In the genomic region with DNA sequence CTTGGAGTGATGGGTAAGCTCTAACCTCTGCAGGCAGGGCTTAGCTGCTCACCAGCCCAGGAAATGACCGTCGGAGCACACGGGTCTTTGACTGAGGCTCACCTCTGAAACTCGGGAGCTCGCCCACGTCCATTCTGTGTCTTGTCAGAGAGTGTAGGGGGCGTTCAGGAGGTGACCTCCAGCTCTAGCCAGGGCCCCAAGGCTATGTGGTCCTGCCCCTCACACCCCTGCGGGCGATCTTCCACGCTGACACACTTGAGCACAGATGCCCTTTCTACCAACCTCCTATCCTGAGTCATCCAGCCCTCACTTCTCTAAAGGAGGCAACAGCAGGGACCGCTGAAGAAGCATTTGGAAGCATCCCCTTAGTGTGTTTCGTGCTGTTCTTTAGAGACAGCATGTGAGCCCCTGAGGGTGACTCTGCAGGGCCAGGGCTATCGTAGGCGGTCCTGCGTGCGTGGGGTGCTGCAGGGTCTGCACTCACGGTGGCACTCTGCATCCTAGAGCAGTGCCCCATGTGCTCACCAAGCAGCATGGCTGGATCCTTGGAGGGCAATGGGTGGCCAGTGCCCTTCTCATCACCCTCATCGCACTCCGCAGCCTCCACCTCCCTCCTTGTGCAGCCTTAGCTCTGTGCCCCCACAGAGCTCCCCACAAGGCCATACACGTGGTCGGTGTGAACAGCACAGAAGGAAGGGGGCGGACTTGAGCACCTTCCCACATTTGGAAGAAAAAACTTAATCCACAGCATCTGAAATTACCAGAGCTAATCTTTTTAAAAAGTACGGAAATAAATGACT, we compare ENCODE assay signal across 30 cellular contexts. TPM values are rescaled to one million over a fixed set of nuclear protein-coding genes. Genes with fewer than 3 reads are reported as not detected.
"Had no signal": no experiment of that assay in that cellular context is flagged by ENCODE, and none has a peak within 500 bp of the region (broad histone marks: within the 10 kb centered on the region; RNA-seq: fewer than 3 reads in every experiment).

No MANE protein-coding gene starts in this region.

- H3K27ac Mint-ChIP-seq: activated naive CD8-positive, alpha-beta T cell; activated T-cell treated with anti-CD3 and anti-CD28 coated beads, Interleukin-2, amount 50 U/mL, for 24 hours; activated T-helper 17 cell treated with anti-CD3 and anti-CD28 coated beads, Interleukin-2, amount 50 U/mL, for 72 hours; naive thymus-derived CD4-positive, alpha-beta T cell; stimulated activated memory B cell treated with anti-CD40 and anti-IgM and Interleukin-4, amounts not matched to agents 10 μg/mL and 1 μg/mL and 100 μg/mL, for 72 hours; T-helper 2 cell treated with Interferon-gamma antibody and Interleukin-4, amounts not matched to agents 5 μg/mL and 100 μg/mL, for 36 hours had no signal

- H3K27me3 ChIP-seq: adrenal gland, ascending aorta, foreskin keratinocyte, left lung, neutrophil, sigmoid colon, stomach, suprapubic skin, tibial nerve had no signal

- H3K9me3 Mint-ChIP-seq: activated T-cell treated with anti-CD3 and anti-CD28 coated beads, Interleukin-2, amount 50 U/mL, for 24 hours; activated T-helper 17 cell treated with anti-CD3 and anti-CD28 coated beads, Interleukin-2, amount 50 U/mL, for 72 hours; naive thymus-derived CD4-positive, alpha-beta T cell; stimulated activated memory B cell treated with anti-CD40 and anti-IgM and Interleukin-4, amounts not matched to agents 10 μg/mL and 1 μg/mL and 100 μg/mL, for 72 hours; T-helper 2 cell treated with Interferon-gamma antibody and Interleukin-4, amounts not matched to agents 5 μg/mL and 100 μg/mL, for 36 hours had no signal

- H3K9ac ChIP-seq: parathyroid adenoma had no signal

- DNase-seq: activated CD4-positive, alpha-beta T cell treated with anti-CD3 and anti-CD28 coated beads for 1 hour; activated CD8-positive, alpha-beta memory T cell treated with anti-CD3 and anti-CD28 coated beads for 24 hours; activated CD8-positive, alpha-beta memory T cell treated with anti-CD3 and anti-CD28 coated beads, Interleukin-2, amount 50 U/mL, for 4 hours; activated naive CD4-positive, alpha-beta T cell; activated T-cell treated with anti-CD3 and anti-CD28 coated beads, Interleukin-2, amount 50 U/mL, for 24 hours; adrenal gland; brain microvascular endothelial cell; central memory CD4-positive, alpha-beta T cell; dermis blood vessel endothelial cell; effector CD8-positive, alpha-beta T cell; foreskin keratinocyte; kidney glomerular epithelial cell; left lung; naive thymus-derived CD4-positive, alpha-beta T cell; sigmoid colon; stimulated activated CD4-positive, alpha-beta T cell treated with anti-CD3 and anti-CD28 coated beads, Interleukin-15, amount 100 ng/mL, for 24 hours; stomach had no signal

- H3K4me3 ChIP-seq: adrenal gland, ascending aorta, left lung, lung, sigmoid colon, smooth muscle cell, stomach, suprapubic skin, tibial nerve had no signal

- H3K36me3 ChIP-seq: adrenal gland, ascending aorta, brain microvascular endothelial cell, left lung, neutrophil, sigmoid colon, stomach, suprapubic skin, tibial nerve had no signal

- H3K4me3 Mint-ChIP-seq: activated naive CD8-positive, alpha-beta T cell; activated T-cell treated with anti-CD3 and anti-CD28 coated beads, Interleukin-2, amount 50 U/mL, for 24 hours; activated T-helper 17 cell treated with anti-CD3 and anti-CD28 coated beads, Interleukin-2, amount 50 U/mL, for 72 hours; naive thymus-derived CD4-positive, alpha-beta T cell; stimulated activated memory B cell treated with anti-CD40 and anti-IgM and Interleukin-4, amounts not matched to agents 10 μg/mL and 1 μg/mL and 100 μg/mL, for 72 hours; T-helper 2 cell treated with Interferon-gamma antibody and Interleukin-4, amounts not matched to agents 5 μg/mL and 100 μg/mL, for 36 hours had no signal

- H3K36me3 Mint-ChIP-seq: activated naive CD8-positive, alpha-beta T cell; naive thymus-derived CD4-positive, alpha-beta T cell; stimulated activated memory B cell treated with anti-CD40 and anti-IgM and Interleukin-4, amounts not matched to agents 10 μg/mL and 1 μg/mL and 100 μg/mL, for 72 hours had no signal

- H3K27me3 Mint-ChIP-seq: stimulated activated memory B cell treated with anti-CD40 and anti-IgM and Interleukin-4, amounts not matched to agents 10 μg/mL and 1 μg/mL and 100 μg/mL, for 72 hours had no signal

- H3K9me3 ChIP-seq: adrenal gland, ascending aorta, left lung, neutrophil, sigmoid colon, stomach, suprapubic skin, tibial nerve had no signal

- ATAC-seq: activated T-helper 17 cell treated with anti-CD3 and anti-CD28 coated beads, Interleukin-2, amount 50 U/mL, for 72 hours; foreskin keratinocyte; left lung; naive thymus-derived CD4-positive, alpha-beta T cell; stimulated activated memory B cell treated with anti-CD40 and anti-IgM and Interleukin-4, amounts not matched to agents 10 μg/mL and 1 μg/mL and 100 μg/mL, for 72 hours had no signal

- H3K4me1 ChIP-seq: ascending aorta, foreskin keratinocyte, left lung, parathyroid adenoma, suprapubic skin had no signal

- H3K4me1 Mint-ChIP-seq: activated T-helper 17 cell treated with anti-CD3 and anti-CD28 coated beads, Interleukin-2, amount 50 U/mL, for 72 hours had no signal

- FAIRE-seq: urothelium cell line had no signal

- H3K27ac ChIP-seq: ascending aorta, brain microvascular endothelial cell, foreskin keratinocyte, left lung, neutrophil, parathyroid adenoma, sigmoid colon, stomach, suprapubic skin, tibial nerve, VCaP had no signal

RNA-seq across cellular contexts. Expression of gene SLC47A1, which starts 33.8 kb away (rescaled TPM):
- polyA plus RNA-seq: smooth muscle cell had no signal
